Comparison of ENCODE assay signal across 8 cellular contexts in the genomic region with DNA sequence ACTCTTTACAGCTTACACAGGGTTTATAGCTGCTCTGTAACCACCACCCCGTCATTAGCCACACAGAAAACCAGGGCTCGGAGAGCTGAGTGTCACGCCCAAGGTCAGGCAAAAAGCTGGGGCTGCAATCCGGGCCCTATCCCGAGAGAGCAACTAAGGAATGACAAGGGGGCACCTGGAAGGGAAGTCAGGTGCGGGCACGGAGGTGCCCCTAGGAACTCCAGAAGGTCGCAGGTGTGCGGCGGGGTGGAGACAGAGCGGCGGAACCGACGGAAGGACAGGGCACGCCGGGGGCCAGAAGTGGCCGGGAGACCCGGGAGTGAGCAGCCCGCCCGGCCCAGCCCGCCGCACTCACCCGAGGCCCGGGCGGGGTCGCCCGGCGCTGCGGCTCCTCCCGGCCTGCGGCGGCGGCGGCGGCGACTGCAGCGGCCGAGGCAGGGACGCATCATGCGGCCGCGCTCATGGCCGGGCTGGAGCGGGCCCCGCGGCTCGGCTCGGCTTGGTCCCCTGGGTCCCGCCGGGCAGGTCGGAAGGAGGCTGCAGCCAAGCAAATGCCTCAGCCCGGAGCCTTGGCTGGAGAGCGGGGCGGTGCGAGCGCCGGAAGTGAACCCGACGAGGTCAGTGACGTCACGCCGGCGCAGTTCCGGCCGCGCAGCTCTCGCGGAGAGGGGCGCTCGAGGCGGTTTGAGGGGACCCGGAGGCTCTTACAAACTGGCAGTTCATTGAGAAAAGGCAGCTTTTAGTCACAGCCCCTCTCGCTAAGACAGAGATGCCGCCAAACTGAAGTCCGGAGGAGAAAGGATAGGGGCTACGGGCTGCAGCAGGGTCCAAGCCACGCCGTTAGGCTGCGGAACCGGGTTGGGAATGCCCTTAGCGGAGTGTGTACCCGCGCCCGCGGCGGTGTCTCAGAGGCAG. TPM values are rescaled to one million over a fixed set of nuclear protein-coding genes. Genes with fewer than 3 reads are reported as not detected.
DNase-seq lines count a peak whose midpoint lies in the region; ATAC-seq and TF ChIP-seq lines count a peak whose summit lies in the region.

A gene with protein sequence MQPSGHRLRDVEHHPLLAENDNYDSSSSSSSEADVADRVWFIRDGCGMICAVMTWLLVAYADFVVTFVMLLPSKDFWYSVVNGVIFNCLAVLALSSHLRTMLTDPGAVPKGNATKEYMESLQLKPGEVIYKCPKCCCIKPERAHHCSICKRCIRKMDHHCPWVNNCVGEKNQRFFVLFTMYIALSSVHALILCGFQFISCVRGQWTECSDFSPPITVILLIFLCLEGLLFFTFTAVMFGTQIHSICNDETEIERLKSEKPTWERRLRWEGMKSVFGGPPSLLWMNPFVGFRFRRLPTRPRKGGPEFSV (minus strand): TSS at position 605 of the 915 bp plus-strand sequence. CDS start 20,917 bp downstream, outside the sequence.

- DNase-seq in DMS53 treated with DMSO at 0.1 percent for 48 hours (lab: John Stamatoyannopoulos, UW; ENCODE audit: unreplicated experiment) (peak; percentile 48), RWPE2 (ENCODE audit: low spot score) (peak; percentile 87), fibroblast of peridontal ligament (ENCODE audit: extremely low read depth) (peak; percentile 85)
- peak; percentile 78 for DNase-seq in activated T-helper 2 cell treated with anti-CD3 and anti-CD28 coated beads, Interferon-gamma antibody, Interleukin-2, Interleukin-4, amounts not matched to agents 10 μg/mL and 5 μg/mL and 100 μg/mL, durations not matched to agents 14 hours and 24 hours and 36 hours (ENCODE audit: low spot score)

- H3K27ac ChIP-seq in RWPE2 (ENCODE audit: poor library complexity, severe bottlenecking), result peak within 1 kb of the TSS; percentile 99

- H3K4me3 Mint-ChIP-seq in activated T-helper 2 cell treated with anti-CD3 and anti-CD28 coated beads, Interferon-gamma antibody, Interleukin-2, Interleukin-4, amounts not matched to agents 10 μg/mL and 5 μg/mL and 100 μg/mL, durations not matched to agents 14 hours and 24 hours and 36 hours (ENCODE audit: low read depth), result peak within 1 kb of the TSS; percentile 97
- peak within 1 kb of the TSS; percentile 95 to 98 (median 98) for H3K4me3 Mint-ChIP-seq in nephron
- H3K4me3 Mint-ChIP-seq in stimulated activated naive CD8-positive, alpha-beta T cell treated with anti-CD3 and anti-CD28 coated beads, Interleukin-15, Interleukin-2, amounts not matched to agents 100 ng/mL and 50 ng/mL, for 24 hours, result peak within 1 kb of the TSS; percentile 98

- ATAC-seq in GM21529 (IDR thresholded peaks at IDR 0.05; ENCODE audit: unreplicated experiment) (peak; percentile 89), RWPE2 (ENCODE audit: low read depth) (peak; percentile 80)

- peaks cover 8% of the 10 kb centered on the region for H3K36me3 Mint-ChIP-seq in activated T-helper 2 cell treated with anti-CD3 and anti-CD28 coated beads, Interferon-gamma antibody, Interleukin-2, Interleukin-4, amounts not matched to agents 10 μg/mL and 5 μg/mL and 100 μg/mL, durations not matched to agents 14 hours and 24 hours and 36 hours (ENCODE audit: low read depth)
- H3K36me3 Mint-ChIP-seq in nephron (ENCODE audit: low read depth), result peaks cover 4% of the 10 kb centered on the region
- H3K36me3 Mint-ChIP-seq in stimulated activated naive CD8-positive, alpha-beta T cell treated with anti-CD3 and anti-CD28 coated beads, Interleukin-15, Interleukin-2, amounts not matched to agents 100 ng/mL and 50 ng/mL, for 24 hours (ENCODE audit: low read depth), result peaks cover 3% of the 10 kb centered on the region

- H3K4me1 ChIP-seq in RWPE2 (ENCODE audit: insufficient read depth, poor library complexity, severe bottlenecking), result peaks cover 13% of the 10 kb centered on the region

- intact Hi-C loops in activated T-helper 2 cell treated with anti-CD3 and anti-CD28 coated beads, Interferon-gamma antibody, Interleukin-2, Interleukin-4, amounts not matched to agents 10 μg/mL and 5 μg/mL and 100 μg/mL, durations not matched to agents 14 hours and 24 hours and 36 hours (cut with micrococcal nuclease), result loop anchor here (1.0 to 5.0 kb wide), 2 partner anchors 18 to 76 kb away; no protein-coding TSS in a partner anchor

- H3K36me3 ChIP-seq in RWPE2 (ENCODE audit: low read depth), result peaks cover 26% of the 10 kb centered on the region

- no peak for TF ChIP-seq EP300 in Ishikawa (IDR thresholded peaks at IDR 0.05; ENCODE audit: borderline replicate concordance)

- no peak for TF ChIP-seq RAD21 in Ishikawa (IDR thresholded peaks at IDR 0.05; ENCODE audit: low read depth)

- H3K27ac Mint-ChIP-seq in activated T-helper 2 cell treated with anti-CD3 and anti-CD28 coated beads, Interferon-gamma antibody, Interleukin-2, Interleukin-4, amounts not matched to agents 10 μg/mL and 5 μg/mL and 100 μg/mL, durations not matched to agents 14 hours and 24 hours and 36 hours, result peak within 1 kb of the TSS; percentile 98
- H3K27ac Mint-ChIP-seq in nephron, result peak within 1 kb of the TSS; percentile 99
- H3K27ac Mint-ChIP-seq in stimulated activated naive CD8-positive, alpha-beta T cell treated with anti-CD3 and anti-CD28 coated beads, Interleukin-15, Interleukin-2, amounts not matched to agents 100 ng/mL and 50 ng/mL, for 24 hours, result peak within 1 kb of the TSS; percentile 98

- peaks cover 17% of the 10 kb centered on the region for H3K4me1 Mint-ChIP-seq in activated T-helper 2 cell treated with anti-CD3 and anti-CD28 coated beads, Interferon-gamma antibody, Interleukin-2, Interleukin-4, amounts not matched to agents 10 μg/mL and 5 μg/mL and 100 μg/mL, durations not matched to agents 14 hours and 24 hours and 36 hours (ENCODE audit: low read depth)
- peaks cover 40% of the 10 kb centered on the region for H3K4me1 Mint-ChIP-seq in nephron
- peaks cover 50% of the 10 kb centered on the region for H3K4me1 Mint-ChIP-seq in stimulated activated naive CD8-positive, alpha-beta T cell treated with anti-CD3 and anti-CD28 coated beads, Interleukin-15, Interleukin-2, amounts not matched to agents 100 ng/mL and 50 ng/mL, for 24 hours (ENCODE audit: low read depth)

- peak within 1 kb of the TSS; percentile 95 for H3K4me3 ChIP-seq in RWPE2 (ENCODE audit: severe bottlenecking)

- no peaks in the 10 kb centered on the region for H3K27me3 Mint-ChIP-seq in activated T-helper 2 cell treated with anti-CD3 and anti-CD28 coated beads, Interferon-gamma antibody, Interleukin-2, Interleukin-4, amounts not matched to agents 10 μg/mL and 5 μg/mL and 100 μg/mL, durations not matched to agents 14 hours and 24 hours and 36 hours (ENCODE audit: low read depth)
- H3K27me3 Mint-ChIP-seq in nephron (ENCODE audit: low read depth), result no peaks in the 10 kb centered on the region
- no peaks in the 10 kb centered on the region for H3K27me3 Mint-ChIP-seq in stimulated activated naive CD8-positive, alpha-beta T cell treated with anti-CD3 and anti-CD28 coated beads, Interleukin-15, Interleukin-2, amounts not matched to agents 100 ng/mL and 50 ng/mL, for 24 hours

- no peaks in the 10 kb centered on the region for H3K27me3 ChIP-seq in RWPE2 (ENCODE audit: insufficient read depth, poor library complexity, severe bottlenecking)

- TF ChIP-seq CTCF in RWPE2 (IDR thresholded peaks at IDR 0.05; ENCODE audit: poor library complexity, severe bottlenecking) (no peak), nephron (IDR thresholded peaks at IDR 0.05; ENCODE audit: unreplicated experiment in 3 of 3) (no peak)

- H3K9me3 ChIP-seq in RWPE2 (ENCODE audit: severe bottlenecking), result no peaks in the 10 kb centered on the region

- no peaks in the 10 kb centered on the region for H3K9me3 Mint-ChIP-seq in activated T-helper 2 cell treated with anti-CD3 and anti-CD28 coated beads, Interferon-gamma antibody, Interleukin-2, Interleukin-4, amounts not matched to agents 10 μg/mL and 5 μg/mL and 100 μg/mL, durations not matched to agents 14 hours and 24 hours and 36 hours
- H3K9me3 Mint-ChIP-seq in nephron, result no peaks in the 10 kb centered on the region
- H3K9me3 Mint-ChIP-seq in stimulated activated naive CD8-positive, alpha-beta T cell treated with anti-CD3 and anti-CD28 coated beads, Interleukin-15, Interleukin-2, amounts not matched to agents 100 ng/mL and 50 ng/mL, for 24 hours, result no peaks in the 10 kb centered on the region

TF ChIP-seq in Ishikawa, 13 proteins besides CTCF, POLR2A, EP300 and RAD21 (continues in another document):
- TF ChIP-seq TEAD4 (IDR thresholded peaks at IDR 0.05), result peak; percentile 22; the same call in 1 of the 2 replicates
- TF ChIP-seq EGR1 (IDR thresholded peaks at IDR 0.05), result no peak
- peak; percentile 38; the same call in 1 of the 2 replicates for TF ChIP-seq YY1 (IDR thresholded peaks at IDR 0.05; ENCODE audit: low read depth)
- no peak for TF ChIP-seq ZBTB7A (IDR thresholded peaks at IDR 0.05; ENCODE audit: low read depth)
- TF ChIP-seq CREB1 (IDR thresholded peaks at IDR 0.05; ENCODE audit: low read depth), result peak; percentile 91
- TF ChIP-seq, protein P1, sequence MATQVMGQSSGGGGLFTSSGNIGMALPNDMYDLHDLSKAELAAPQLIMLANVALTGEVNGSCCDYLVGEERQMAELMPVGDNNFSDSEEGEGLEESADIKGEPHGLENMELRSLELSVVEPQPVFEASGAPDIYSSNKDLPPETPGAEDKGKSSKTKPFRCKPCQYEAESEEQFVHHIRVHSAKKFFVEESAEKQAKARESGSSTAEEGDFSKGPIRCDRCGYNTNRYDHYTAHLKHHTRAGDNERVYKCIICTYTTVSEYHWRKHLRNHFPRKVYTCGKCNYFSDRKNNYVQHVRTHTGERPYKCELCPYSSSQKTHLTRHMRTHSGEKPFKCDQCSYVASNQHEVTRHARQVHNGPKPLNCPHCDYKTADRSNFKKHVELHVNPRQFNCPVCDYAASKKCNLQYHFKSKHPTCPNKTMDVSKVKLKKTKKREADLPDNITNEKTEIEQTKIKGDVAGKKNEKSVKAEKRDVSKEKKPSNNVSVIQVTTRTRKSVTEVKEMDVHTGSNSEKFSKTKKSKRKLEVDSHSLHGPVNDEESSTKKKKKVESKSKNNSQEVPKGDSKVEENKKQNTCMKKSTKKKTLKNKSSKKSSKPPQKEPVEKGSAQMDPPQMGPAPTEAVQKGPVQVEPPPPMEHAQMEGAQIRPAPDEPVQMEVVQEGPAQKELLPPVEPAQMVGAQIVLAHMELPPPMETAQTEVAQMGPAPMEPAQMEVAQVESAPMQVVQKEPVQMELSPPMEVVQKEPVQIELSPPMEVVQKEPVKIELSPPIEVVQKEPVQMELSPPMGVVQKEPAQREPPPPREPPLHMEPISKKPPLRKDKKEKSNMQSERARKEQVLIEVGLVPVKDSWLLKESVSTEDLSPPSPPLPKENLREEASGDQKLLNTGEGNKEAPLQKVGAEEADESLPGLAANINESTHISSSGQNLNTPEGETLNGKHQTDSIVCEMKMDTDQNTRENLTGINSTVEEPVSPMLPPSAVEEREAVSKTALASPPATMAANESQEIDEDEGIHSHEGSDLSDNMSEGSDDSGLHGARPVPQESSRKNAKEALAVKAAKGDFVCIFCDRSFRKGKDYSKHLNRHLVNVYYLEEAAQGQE (IDR thresholded peaks at IDR 0.05; ENCODE audit: low read depth), result peak; percentile 16; the same call in 1 of the 2 replicates
- peak; percentile 95 for TF ChIP-seq TAF1 (IDR thresholded peaks at IDR 0.05; ENCODE audit: low read depth)

RNA-seq across cellular contexts. Expression of the gene that starts here (rescaled TPM):
- total RNA-seq in activated T-helper 2 cell treated with anti-CD3 and anti-CD28 coated beads, Interferon-gamma antibody, Interleukin-2, Interleukin-4, amounts not matched to agents 10 μg/mL and 5 μg/mL and 100 μg/mL, durations not matched to agents 14 hours and 24 hours and 36 hours, result 29.1 and 30.0 TPM in 2 replicates

Comparison
In these comparisons a context has a peak if more than half of its experiments do, and no peak if none do; other contexts are left out.
1. Peak in every context shown above with its lines: DNase-seq, ATAC-seq, H3K4me3 ChIP-seq and H3K27ac ChIP-seq.